ENCODE assay signal across 14 cellular contexts in genomic region chr15:83734487-83734886, GRCh38.
A peak's percentile ranks its signal among the peaks of the same experiment; 100 is the strongest.
DNase-seq lines count a peak whose midpoint lies in the region; ATAC-seq, FAIRE-seq and TF ChIP-seq lines count a peak whose summit lies in the region.
"Had no signal": no experiment of that assay in that cellular context is flagged by ENCODE, and none has a peak within 500 bp of the region (broad histone marks: within the 10 kb centered on the region; RNA-seq: fewer than 3 reads in every experiment).

No MANE protein-coding gene starts in this region.

- no peaks in the 10 kb centered on the region for H3K36me3 ChIP-seq in IMR-90 (ENCODE audit: control insufficient read depth, insufficient read depth, low read length)
- H3K36me3 ChIP-seq in mammary epithelial cell (ENCODE audit: insufficient read depth, low read length): no peaks in the 10 kb centered on the region
- H3K36me3 ChIP-seq in HepG2 (replicated peaks in 1 of 2; ENCODE audit: control insufficient read depth in 1 of 2, insufficient read depth in 2 of 2, low read length in 2 of 2): no peaks in the 10 kb centered on the region

- no peak overlapping the region for H2BK20ac ChIP-seq in IMR-90 (ENCODE audit: low read depth, low read length)

- intact Hi-C loops in IMR-90 (cut with micrococcal nuclease): loop anchor here (1.0 kb wide), 2 partner anchors 289 to 301 kb away; no protein-coding TSS in a partner anchor
- intact Hi-C loops in mammary epithelial cell (cut with micrococcal nuclease): no loop called here
- intact Hi-C loops in HepG2 (cut with micrococcal nuclease; ENCODE audit: unreplicated experiment): loop anchor here (5.0 kb wide), 1 partner anchor 238 kb away; no protein-coding TSS in a partner anchor
- intact Hi-C loops in posterior vena cava (cut with DNase I): no loop called here

- no peak overlapping the region for H3K4ac ChIP-seq in IMR-90 (ENCODE audit: low read depth, low read length)

- no peaks in the 10 kb centered on the region for H3K79me1 ChIP-seq in IMR-90 (ENCODE audit: low read depth in 1 of 2, low read length in 2 of 2)

- H3K9ac ChIP-seq in IMR-90 (ENCODE audit: low read depth, low read length) (no peak overlapping the region), mammary epithelial cell (ENCODE audit: insufficient read depth, low read length) (no peak overlapping the region), HepG2 (ENCODE audit: insufficient read depth, low read depth, low read length) (no peak overlapping the region)

- H3K9me1 ChIP-seq in IMR-90 (ENCODE audit: insufficient read depth, low read length): no peaks in the 10 kb centered on the region

- TF ChIP-seq POLR2A in IMR-90 (IDR thresholded peaks at IDR 0.05; ENCODE audit: low read depth, low read length) (no peak), HepG2 (IDR thresholded peaks at IDR 0.05; ENCODE audit: insufficient read depth in 1 of 2, low read depth in 2 of 2, low read length in 2 of 2) (no peak)

- ATAC-seq in IMR-90 (ENCODE audit: low read depth): no peak
- 0 out of 3 replicates have a peak, but pooled peaks have one; percentile 31 for ATAC-seq in HepG2
- no peak for ATAC-seq in GM21515 (IDR thresholded peaks at IDR 0.05; ENCODE audit: unreplicated experiment)
- ATAC-seq: stimulated activated memory B cell treated with anti-CD40 and anti-IgM and Interleukin-4, amounts not matched to agents 10 μg/mL and 1 μg/mL and 100 μg/mL, for 72 hours had no signal

- H3K27me3 ChIP-seq in IMR-90 (ENCODE audit: control insufficient read depth, insufficient read depth, low read length): no peaks in the 10 kb centered on the region
- H3K27me3 ChIP-seq in mammary epithelial cell (ENCODE audit: insufficient read depth, low read length): no peaks in the 10 kb centered on the region
- H3K27me3 ChIP-seq in HepG2 (ENCODE audit: control insufficient read depth in 1 of 2, insufficient read depth in 2 of 2, low read length in 2 of 2): no peaks in the 10 kb centered on the region

- H3K4me2 ChIP-seq in IMR-90 (ENCODE audit: low read depth, low read length) (no peak overlapping the region), mammary epithelial cell (ENCODE audit: insufficient read depth, low read depth, low read length) (peak overlapping the region; percentile 56), HepG2 (ENCODE audit: low read depth, low read length) (no peak overlapping the region)

- no peak overlapping the region for H4K8ac ChIP-seq in IMR-90 (ENCODE audit: low read depth in 2 of 2, low read length in 2 of 2)

- no peak overlapping the region for H2AK5ac ChIP-seq in IMR-90 (ENCODE audit: low read depth, low read length)

- H3K4me3 ChIP-seq in GM12864 (ENCODE audit: low read depth, low read length) (no peak overlapping the region), IMR-90 (ENCODE audit: insufficient read depth, low read depth, low read length) (no peak overlapping the region), mammary epithelial cell (replicated peaks in 1 of 3; ENCODE audit: insufficient read depth in 1 of 3, low read depth in 2 of 3, low read length in 3 of 3) (no peak overlapping the region), HepG2 (replicated peaks in 1 of 3; ENCODE audit: insufficient read depth in 1 of 3, low read depth in 2 of 3, low read length in 3 of 3) (no peak overlapping the region)

- DNase-seq in GM12864 (ENCODE audit: low read depth): no peak
- no peak for DNase-seq in IMR-90
- DNase-seq in mammary epithelial cell: peak; percentile 85
- DNase-seq in HepG2 (ENCODE audit: low spot score): no peak
- DNase-seq in posterior vena cava (ENCODE audit: low spot score): no peak
- no peak for DNase-seq in activated CD8-positive, alpha-beta memory T cell treated with anti-CD3 and anti-CD28 coated beads, Interleukin-2, amount 50 U/mL, for 48 hours
- DNase-seq: activated effector memory CD4-positive, alpha-beta T cell treated with anti-CD3 and anti-CD28 coated beads, Interleukin-2, amount 50 U/mL, for 16 hours; cortex of kidney; DMS79 treated with DMSO at 0.1 percent for 48 hours; naive B cell; NCI-H1105; stimulated activated CD4-positive, alpha-beta T cell treated with anti-CD3 and anti-CD28 coated beads, Interleukin-12 subunit alpha, Interleukin-12 subunit beta, amount 100 ng/mL, for 4 hours had no signal

- no peak overlapping the region for H2AK9ac ChIP-seq in IMR-90 (replicated peaks; ENCODE audit: low read depth, low read length, poor library complexity)

- H3K27ac ChIP-seq in IMR-90 (ENCODE audit: insufficient read depth, low read length) (no peak overlapping the region), mammary epithelial cell (ENCODE audit: insufficient read depth, low read depth, low read length) (peak overlapping the region; percentile 77), HepG2 (ENCODE audit: extremely low read length, insufficient read depth, low read length) (no peak overlapping the region)

- TF ChIP-seq RAD21 in IMR-90 (IDR thresholded peaks at IDR 0.05; ENCODE audit: low read length) (no peak), HepG2 (CRISPR knock-in tag; IDR thresholded peaks at IDR 0.05) (no peak)

- WGBS in IMR-90 (ENCODE audit: extremely low coverage in 2 of 2, insufficient read length in 1 of 2), 2 experiments: 100% methylated on average over 1 of the region's 3 CpGs; no CpG with 5 or more reads in 1 of the 2 experiments
- WGBS in mammary epithelial cell (ENCODE audit: low coverage, missing lambda C conversion rate): 33% methylated on average over 3 of the region's 3 CpGs
- 0% methylated on average over 3 of the region's 3 CpGs for WGBS in HepG2 (ENCODE audit: low lambda C conversion rate)

- H2AFZ ChIP-seq in IMR-90 (replicated peaks; ENCODE audit: low read length, poor library complexity) (no peak overlapping the region), mammary epithelial cell (ENCODE audit: low read depth, low read length) (peak overlapping the region; percentile 71), HepG2 (ENCODE audit: low read length) (no peak overlapping the region)

- in situ Hi-C loops in IMR-90 (cut with MboI; ENCODE audit: low sequenced_read_pairs) (loop anchor here (10.0 kb wide), 1 partner anchor 290 kb away; no protein-coding TSS in a partner anchor), mammary epithelial cell (cut with MboI; ENCODE audit: low sequenced_read_pairs in 2 of 2) (no loop called here), HepG2 (cut with HindIII; ENCODE audit: extremely low pct_ligation_motif_present, low pct_unique_long_range_greater_than_20kb) (no loop called here)

- H3K56ac ChIP-seq in IMR-90 (ENCODE audit: extremely low read depth, insufficient read depth, low read length): no peak overlapping the region

- POLR2A ChIA-PET in IMR-90 (lab: Charles Lee; ENCODE audit: unreplicated experiment): no interaction called here
- POLR2A ChIA-PET in HepG2 (lab: Yijun Ruan, JAX): no interaction called here

- dilution Hi-C loops in IMR-90 (cut with HindIII; ENCODE audit: low sequenced_read_pairs, unreplicated experiment): no loop called here
- dilution Hi-C loops in mammary epithelial cell (cut with HindIII; ENCODE audit: low sequenced_read_pairs): no loop called here

- no peak for TF ChIP-seq EP300 in HepG2 (IDR thresholded peaks at IDR 0.05; ENCODE audit: low read depth in 2 of 2, low read length in 2 of 2)
- no peak for TF ChIP-seq EP300 in HepG2 (CRISPR knock-in tag; IDR thresholded peaks at IDR 0.05; ENCODE audit: borderline replicate concordance)

- no peak overlapping the region for H3K23ac ChIP-seq in IMR-90 (ENCODE audit: low read depth, low read length)

- FAIRE-seq in HepG2 (lab: Jason Lieb, UNC): no peak

- no peak overlapping the region for H2BK120ac ChIP-seq in IMR-90 (ENCODE audit: low read depth, low read length)

- TF ChIP-seq CTCF in GM12864 (IDR thresholded peaks at IDR 0.05; ENCODE audit: low read depth, low read length, missing control alignments): peak; percentile 40
- TF ChIP-seq CTCF in IMR-90 (conservative IDR thresholded peaks at IDR 0.05; ENCODE audit: low read depth, low read length): no peak; the same call in 1 of the 2 replicates
- peak in 1 of 2 donors; percentile 1 for TF ChIP-seq CTCF in mammary epithelial cell (conservative IDR thresholded peaks at IDR 0.05 in 1 of 2, IDR thresholded peaks at IDR 0.05 in 1 of 2; ENCODE audit: extremely low read depth in 1 of 2, insufficient read depth in 1 of 2, low read depth in 1 of 2, low read length in 2 of 2)
- TF ChIP-seq CTCF in HepG2 (CRISPR knock-in tag; IDR thresholded peaks at IDR 0.05): no peak; the same call in 1 of the 2 replicates

- BruUV-seq in IMR-90 (replicated peaks; lab: Mats Ljungman, UMichigan) (no TSS peak), mammary epithelial cell (replicated peaks; lab: Mats Ljungman, UMichigan) (no TSS peak), HepG2 (replicated peaks; lab: Mats Ljungman, UMichigan) (no TSS peak)

- H3K4me1 ChIP-seq in IMR-90 (ENCODE audit: control insufficient read depth, insufficient read depth, low read length) (no peaks in the 10 kb centered on the region), mammary epithelial cell (ENCODE audit: insufficient read depth, low read length) (peaks cover 26% of the 10 kb centered on the region), HepG2 (ENCODE audit: insufficient read depth, low read length) (no peaks in the 10 kb centered on the region)

- H3K18ac ChIP-seq in IMR-90 (ENCODE audit: low read depth, low read length): no peak overlapping the region

- H3K9me3 ChIP-seq in IMR-90 (ENCODE audit: control insufficient read depth, insufficient read depth, low read length): no peaks in the 10 kb centered on the region
- no peaks in the 10 kb centered on the region for H3K9me3 ChIP-seq in mammary epithelial cell (replicated peaks; ENCODE audit: insufficient read depth, low read length)
- H3K9me3 ChIP-seq in HepG2 (ENCODE audit: low read length): no peaks in the 10 kb centered on the region

- CTCF ChIA-PET in IMR-90 (lab: Yijun Ruan, JAX): no interaction called here
- CTCF ChIA-PET in mammary epithelial cell (lab: Charles Lee; ENCODE audit: low non-redundant PET): interaction anchor here (0.6 kb wide), 1 partner anchor 148 kb away, joined by 4 read pairs; no protein-coding TSS in a partner anchor
- CTCF ChIA-PET in HepG2 (lab: Yijun Ruan, JAX; ENCODE audit: low intra/inter-chr PET ratio, low total read pairs): interaction anchor here (0.8 to 2.3 kb wide), 2 partner anchors 290 to 301 kb away, joined by 4 to 8 read pairs; no protein-coding TSS in a partner anchor

- H4K5ac ChIP-seq in IMR-90 (ENCODE audit: low read depth, low read length): no peak overlapping the region

- H2BK5ac ChIP-seq in IMR-90 (ENCODE audit: low read depth, low read length, poor library complexity, severe bottlenecking): no peak overlapping the region

- H3K14ac ChIP-seq in IMR-90 (replicated peaks; ENCODE audit: low read depth, low read length): no peak overlapping the region

- H4K91ac ChIP-seq in IMR-90 (ENCODE audit: insufficient read depth, low read depth, low read length): no peak overlapping the region

- H2BK15ac ChIP-seq in IMR-90 (ENCODE audit: low read depth, low read length): no peak overlapping the region

- H4K20me1 ChIP-seq in IMR-90 (ENCODE audit: insufficient read depth, low read length): no peaks in the 10 kb centered on the region
- no peaks in the 10 kb centered on the region for H4K20me1 ChIP-seq in mammary epithelial cell (ENCODE audit: insufficient read depth, low read length)
- H4K20me1 ChIP-seq in HepG2 (ENCODE audit: insufficient read depth, low read length): no peaks in the 10 kb centered on the region

- no peaks in the 10 kb centered on the region for H3K79me2 ChIP-seq in mammary epithelial cell (ENCODE audit: insufficient read depth, low read length)
- H3K79me2 ChIP-seq in HepG2 (ENCODE audit: insufficient read depth, low read length): no peaks in the 10 kb centered on the region

Comparison
In these comparisons a context has a peak if more than half of its experiments do, and no peak if none do; other contexts are left out.
1. intact Hi-C loops: an anchor here in IMR-90 (1.0 kb wide) and HepG2 (5.0 kb wide); none called in mammary epithelial cell and posterior vena cava.